ENCODE assay signal across 23 cellular contexts in genomic region chrX:140672840-140673731, GRCh38. TPM values are rescaled to one million over a fixed set of nuclear protein-coding genes. Genes with fewer than 3 reads are reported as not detected.
A peak's percentile ranks its signal among the peaks of the same experiment; 100 is the strongest.
DNase-seq lines count a peak whose midpoint lies in the region; ATAC-seq, FAIRE-seq and TF ChIP-seq lines count a peak whose summit lies in the region.
"Had no signal": no experiment of that assay in that cellular context is flagged by ENCODE, and none has a peak within 500 bp of the region (broad histone marks: within the 10 kb centered on the region; RNA-seq: fewer than 3 reads in every experiment).

No MANE protein-coding gene starts in this region.

- no peaks in the 10 kb centered on the region for H3K9me2 ChIP-seq in GM23248 (ENCODE audit: insufficient read depth)

- no peak overlapping the region for H4K91ac ChIP-seq in H9 (ENCODE audit: insufficient read length, low read depth, low read length)

- H3K14ac ChIP-seq in H9 (ENCODE audit: insufficient read depth, low read length): no peak overlapping the region

- no peaks in the 10 kb centered on the region; the same call in none of the 2 replicates for H3K27me3 Mint-ChIP-seq in H9 (ENCODE audit: low read depth)
- no peaks in the 10 kb centered on the region for H3K27me3 Mint-ChIP-seq in astrocyte (ENCODE audit: low read depth, unreplicated experiment)
- H3K27me3 Mint-ChIP-seq in activated CD4-positive, alpha-beta T cell treated with anti-CD3 and anti-CD28 coated beads, Interleukin-2, amount 10 ng/mL, durations not matched to agents 7 days and 5 days: no peaks in the 10 kb centered on the region
- H3K27me3 Mint-ChIP-seq: dendritic cell treated with granulocyte-macrophage colony-stimulating factor and Interleukin-4, amounts not matched to agents 40 ng/mL and 50 ng/mL, for 4 days; IgD-negative memory B cell; stimulated activated naive CD8-positive, alpha-beta T cell treated with anti-CD3 and anti-CD28 coated beads, Interleukin-15, amount 100 ng/mL, for 72 hours had no signal

- no peak overlapping the region for H3T11ph ChIP-seq in H9 (ENCODE audit: low read length)

- no peak overlapping the region for H3K4me3 Mint-ChIP-seq in H9
- H3K4me3 Mint-ChIP-seq in astrocyte (ENCODE audit: unreplicated experiment): no peak overlapping the region
- no peak overlapping the region for H3K4me3 Mint-ChIP-seq in activated CD4-positive, alpha-beta T cell treated with anti-CD3 and anti-CD28 coated beads, Interleukin-2, amount 10 ng/mL, durations not matched to agents 7 days and 5 days
- H3K4me3 Mint-ChIP-seq: dendritic cell treated with granulocyte-macrophage colony-stimulating factor and Interleukin-4, amounts not matched to agents 40 ng/mL and 50 ng/mL, for 4 days; IgD-negative memory B cell; stimulated activated naive CD8-positive, alpha-beta T cell treated with anti-CD3 and anti-CD28 coated beads, Interleukin-15, amount 100 ng/mL, for 72 hours had no signal

- H2AK5ac ChIP-seq in H9 (ENCODE audit: insufficient read length, low read length): no peak overlapping the region

- CTCF ChIA-PET in activated CD4-positive, alpha-beta T cell treated with anti-CD3 and anti-CD28 coated beads, Interleukin-2, amount 10 ng/mL, durations not matched to agents 7 days and 5 days (lab: Charles Lee): no interaction called here

- H3K4me2 ChIP-seq in H9 (ENCODE audit: insufficient read depth, insufficient read length, low read length): no peak overlapping the region
- no peak overlapping the region for H3K4me2 ChIP-seq in astrocyte (ENCODE audit: low read length)
- H3K4me2 ChIP-seq in GM23248 (ENCODE audit: unreplicated experiment): no peak overlapping the region
- H3K4me2 ChIP-seq: smooth muscle cell had no signal

- H3K9ac ChIP-seq in H9 (ENCODE audit: extremely low read depth, insufficient read length, low read length) (no peak overlapping the region), astrocyte (ENCODE audit: low read length) (no peak overlapping the region), GM23248 (no peak overlapping the region)

- H3K36me3 Mint-ChIP-seq in H9 (ENCODE audit: insufficient read depth in 1 of 3, low read depth in 3 of 3) (no peaks in the 10 kb centered on the region), astrocyte (ENCODE audit: low read depth, unreplicated experiment) (no peaks in the 10 kb centered on the region)
- H3K36me3 Mint-ChIP-seq in activated CD4-positive, alpha-beta T cell treated with anti-CD3 and anti-CD28 coated beads, Interleukin-2, amount 10 ng/mL, durations not matched to agents 7 days and 5 days (ENCODE audit: low read depth): no peaks in the 10 kb centered on the region
- H3K36me3 Mint-ChIP-seq: IgD-negative memory B cell had no signal

- peak; percentile 61 for ATAC-seq in left lobe of liver
- ATAC-seq: stimulated activated naive CD8-positive, alpha-beta T cell treated with anti-CD3 and anti-CD28 coated beads, Interleukin-15, amount 100 ng/mL, for 72 hours; upper lobe of right lung had no signal

- H3K4ac ChIP-seq in H9 (ENCODE audit: low read depth, low read length): no peak overlapping the region

- H2BK5ac ChIP-seq in H9 (ENCODE audit: insufficient read length, low read length): no peak overlapping the region

- H3K27ac ChIP-seq in H9 (ENCODE audit: insufficient read length, low read depth, low read length) (no peak overlapping the region), astrocyte (ENCODE audit: low read depth, low read length) (no peak overlapping the region), GM23248 (no peak overlapping the region)
- H3K27ac ChIP-seq: upper lobe of right lung had no signal

- no peak for DNase-seq in H9
- no peak for DNase-seq in astrocyte (ENCODE audit: low read depth)
- no peak for DNase-seq in left lobe of liver (ENCODE audit: low spot score)
- peak; percentile 68 for DNase-seq in putamen (ENCODE audit: low spot score)
- no peak for DNase-seq in AG08395 (ENCODE audit: low spot score)
- DNase-seq in GM23248: no peak
- no peak for DNase-seq in activated CD8-positive, alpha-beta memory T cell treated with anti-CD3 and anti-CD28 coated beads for 24 hours
- no peak for DNase-seq in activated CD4-positive, alpha-beta T cell treated with anti-CD3 and anti-CD28 coated beads, Interleukin-2, amount 10 ng/mL, durations not matched to agents 7 days and 5 days
- DNase-seq: activated CD4-positive, alpha-beta T cell treated with anti-CD3 and anti-CD28 coated beads, Interleukin-2, amount 50 U/mL, for 48 hours; activated gamma-delta T cell treated with Interleukin-2 at 50 U/mL for 16 hours; foreskin fibroblast; kidney glomerular epithelial cell; NCI-H2171; NCI-H82; SHP77; stimulated activated CD4-positive, alpha-beta T cell treated with anti-CD3 and anti-CD28 coated beads, Interleukin-4, amount 100 ng/mL, for 24 hours; stimulated activated naive CD8-positive, alpha-beta T cell treated with anti-CD3 and anti-CD28 coated beads, Interleukin-15, amount 100 ng/mL, for 72 hours; upper lobe of right lung had no signal

- no peak overlapping the region for H3K27ac Mint-ChIP-seq in H9
- H3K27ac Mint-ChIP-seq in astrocyte (ENCODE audit: unreplicated experiment): no peak overlapping the region
- no peak overlapping the region for H3K27ac Mint-ChIP-seq in activated CD4-positive, alpha-beta T cell treated with anti-CD3 and anti-CD28 coated beads, Interleukin-2, amount 10 ng/mL, durations not matched to agents 7 days and 5 days
- H3K27ac Mint-ChIP-seq: dendritic cell treated with granulocyte-macrophage colony-stimulating factor and Interleukin-4, amounts not matched to agents 40 ng/mL and 50 ng/mL, for 4 days; IgD-negative memory B cell; stimulated activated naive CD8-positive, alpha-beta T cell treated with anti-CD3 and anti-CD28 coated beads, Interleukin-15, amount 100 ng/mL, for 72 hours had no signal

- H3K18ac ChIP-seq in H9 (ENCODE audit: insufficient read length, low read depth, low read length): no peak overlapping the region

- POLR2A ChIA-PET in activated CD4-positive, alpha-beta T cell treated with anti-CD3 and anti-CD28 coated beads, Interleukin-2, amount 10 ng/mL, durations not matched to agents 7 days and 5 days (lab: Charles Lee): no interaction called here

- no CpG with 5 or more reads among the region's 10 CpGs for WGBS in H9 (ENCODE audit: extremely low coverage, insufficient read length, low lambda C conversion rate)
- 58 to 59% methylated on average over 10 of the region's 10 CpGs for WGBS in GM23248 (ENCODE audit: low coverage in 1 of 2, low lambda C conversion rate in 2 of 2, missing lambda C conversion rate in 2 of 2), 2 experiments

- H3K23me2 ChIP-seq in H9 (ENCODE audit: insufficient read length, low read depth, low read length, poor library complexity, severe bottlenecking): no peaks in the 10 kb centered on the region

- H3K27me3 ChIP-seq in H9 (ENCODE audit: insufficient read depth, low read length): no peaks in the 10 kb centered on the region
- H3K27me3 ChIP-seq in astrocyte (ENCODE audit: insufficient read depth, low read length): no peaks in the 10 kb centered on the region
- H3K27me3 ChIP-seq in GM23248 (replicated peaks; ENCODE audit: insufficient read depth): no peaks in the 10 kb centered on the region
- H3K27me3 ChIP-seq: upper lobe of right lung had no signal

- H3K56ac ChIP-seq in H9 (ENCODE audit: insufficient read length, low read depth, low read length): no peak overlapping the region

- H3K4me1 ChIP-seq in H9 (ENCODE audit: insufficient read depth, low read length) (peaks cover 4% of the 10 kb centered on the region; the same call in 1 of the 2 replicates), astrocyte (ENCODE audit: insufficient read depth, low read length) (no peaks in the 10 kb centered on the region), GM23248 (ENCODE audit: insufficient read depth) (no peaks in the 10 kb centered on the region)
- H3K4me1 ChIP-seq: upper lobe of right lung had no signal

- H3K4me1 Mint-ChIP-seq in H9: peaks cover 20 to 23% of the 10 kb centered on the region in 2 experiments
- no peaks in the 10 kb centered on the region for H3K4me1 Mint-ChIP-seq in astrocyte (ENCODE audit: low read depth, unreplicated experiment)
- no peaks in the 10 kb centered on the region for H3K4me1 Mint-ChIP-seq in activated CD4-positive, alpha-beta T cell treated with anti-CD3 and anti-CD28 coated beads, Interleukin-2, amount 10 ng/mL, durations not matched to agents 7 days and 5 days
- H3K4me1 Mint-ChIP-seq: IgD-negative memory B cell; stimulated activated naive CD8-positive, alpha-beta T cell treated with anti-CD3 and anti-CD28 coated beads, Interleukin-15, amount 100 ng/mL, for 72 hours had no signal

- peak; percentile 43; the same call in 2 of the 3 replicates for TF ChIP-seq CTCF in H9 (conservative IDR thresholded peaks at IDR 0.05)
- no peak for TF ChIP-seq CTCF in astrocyte (IDR thresholded peaks at IDR 0.05; ENCODE audit: insufficient read depth, low read depth, low read length)

- H3K9me3 Mint-ChIP-seq in H9 (no peaks in the 10 kb centered on the region; a peak in 1 of 5 replicates), astrocyte (ENCODE audit: unreplicated experiment) (no peaks in the 10 kb centered on the region)
- no peaks in the 10 kb centered on the region for H3K9me3 Mint-ChIP-seq in activated CD4-positive, alpha-beta T cell treated with anti-CD3 and anti-CD28 coated beads, Interleukin-2, amount 10 ng/mL, durations not matched to agents 7 days and 5 days
- H3K9me3 Mint-ChIP-seq: dendritic cell treated with granulocyte-macrophage colony-stimulating factor and Interleukin-4, amounts not matched to agents 40 ng/mL and 50 ng/mL, for 4 days; stimulated activated naive CD8-positive, alpha-beta T cell treated with anti-CD3 and anti-CD28 coated beads, Interleukin-15, amount 100 ng/mL, for 72 hours had no signal

- H4K8ac ChIP-seq in H9 (replicated peaks; ENCODE audit: insufficient read length, low read depth, low read length): no peak overlapping the region

- no peak overlapping the region for H4K5ac ChIP-seq in H9 (ENCODE audit: insufficient read length, low read depth, low read length)

- H2AFZ ChIP-seq in H9 (ENCODE audit: low read length): no peak overlapping the region
- no peak overlapping the region for H2AFZ ChIP-seq in astrocyte (ENCODE audit: low read depth, low read length)
- H2AFZ ChIP-seq in GM23248: no peak overlapping the region

- no peak overlapping the region for H2BK15ac ChIP-seq in H9 (ENCODE audit: low read depth, low read length)

- H3K4me3 ChIP-seq in astrocyte (ENCODE audit: insufficient read depth, low read depth, low read length) (no peak overlapping the region), GM23248 (no peak overlapping the region)
- H3K4me3 ChIP-seq: smooth muscle cell, upper lobe of right lung had no signal

- no peak overlapping the region for H2BK12ac ChIP-seq in H9 (ENCODE audit: insufficient read length, low read depth, low read length)

- in situ Hi-C loops in GM23248 (cut with MboI): loop anchor here (25.0 kb wide), 1 partner anchor 611 kb away; no protein-coding TSS in a partner anchor

- no peak overlapping the region for H2BK20ac ChIP-seq in H9 (ENCODE audit: low read depth, low read length, poor library complexity, severe bottlenecking)

- H3K23ac ChIP-seq in H9 (ENCODE audit: insufficient read length, low read depth, low read length): no peak overlapping the region

- H2BK120ac ChIP-seq in H9 (ENCODE audit: low read depth, low read length, poor library complexity, severe bottlenecking): no peak overlapping the region

- no peaks in the 10 kb centered on the region for H3K79me2 ChIP-seq in H9 (ENCODE audit: insufficient read depth, low read length)
- no peaks in the 10 kb centered on the region for H3K79me2 ChIP-seq in astrocyte (ENCODE audit: insufficient read depth, low read length)
- no peaks in the 10 kb centered on the region for H3K79me2 ChIP-seq in GM23248 (ENCODE audit: insufficient read depth)

- H3K79me1 ChIP-seq in H9 (ENCODE audit: insufficient read depth, low read depth, low read length, poor library complexity, severe bottlenecking): no peaks in the 10 kb centered on the region

- H3F3A ChIP-seq in GM23248 (ENCODE audit: insufficient read depth): no peaks in the 10 kb centered on the region

- H3K9me3 ChIP-seq in H9 (ENCODE audit: control insufficient read depth, low read depth, low read length) (no peaks in the 10 kb centered on the region), astrocyte (ENCODE audit: insufficient read depth, low read depth, low read length) (no peaks in the 10 kb centered on the region), GM23248 (ENCODE audit: low read depth) (no peaks in the 10 kb centered on the region)
- H3K9me3 ChIP-seq: upper lobe of right lung had no signal

- H4K20me1 ChIP-seq in H9 (ENCODE audit: control insufficient read depth, insufficient read depth, insufficient read length): no peaks in the 10 kb centered on the region
- H4K20me1 ChIP-seq in astrocyte (ENCODE audit: insufficient read depth, low read length): no peaks in the 10 kb centered on the region
- H4K20me1 ChIP-seq in GM23248 (ENCODE audit: insufficient read depth): no peaks in the 10 kb centered on the region

- peak; percentile 45 for FAIRE-seq in astrocyte (lab: Jason Lieb, UNC)
- FAIRE-seq: bronchial epithelial cell had no signal

- H3K36me3 ChIP-seq in astrocyte (ENCODE audit: insufficient read depth, low read length) (no peaks in the 10 kb centered on the region), GM23248 (ENCODE audit: low read depth) (no peaks in the 10 kb centered on the region)
- H3K36me3 ChIP-seq: upper lobe of right lung had no signal

RNA-seq across cellular contexts. Expression of gene LINC00632, which starts 36.5 kb away (rescaled TPM):
- total RNA-seq in H9 (2021) (42.2 and 46.3 TPM in 2 replicates), astrocyte (318 and 375 TPM in 2 replicates), left lobe of liver (2.3 TPM)
- total RNA-seq in GM23248 (2014; rRNA removed; shearing (Covaris generic)): 17.7 and 20.6 TPM in 2 replicates
- 36.7 and 40.7 TPM in 2 replicates for polyA plus RNA-seq in GM23248 (2016; fragmentation: Nextera tagmentation; extraction: Ambion mirVana)
- 10 to 100 TPM in 1 of 2 experiments, 1 to 10 TPM in 1; 8.0 to 14.3 TPM for total RNA-seq in activated CD4-positive, alpha-beta T cell treated with anti-CD3 and anti-CD28 coated beads, Interleukin-2, amount 10 ng/mL, durations not matched to agents 7 days and 5 days
- total RNA-seq: OCI-LY7 had no signal
- polyA plus RNA-seq: IgD-negative memory B cell had no signal
